ENCODE assay signal across 14 cellular contexts in the genomic region with DNA sequence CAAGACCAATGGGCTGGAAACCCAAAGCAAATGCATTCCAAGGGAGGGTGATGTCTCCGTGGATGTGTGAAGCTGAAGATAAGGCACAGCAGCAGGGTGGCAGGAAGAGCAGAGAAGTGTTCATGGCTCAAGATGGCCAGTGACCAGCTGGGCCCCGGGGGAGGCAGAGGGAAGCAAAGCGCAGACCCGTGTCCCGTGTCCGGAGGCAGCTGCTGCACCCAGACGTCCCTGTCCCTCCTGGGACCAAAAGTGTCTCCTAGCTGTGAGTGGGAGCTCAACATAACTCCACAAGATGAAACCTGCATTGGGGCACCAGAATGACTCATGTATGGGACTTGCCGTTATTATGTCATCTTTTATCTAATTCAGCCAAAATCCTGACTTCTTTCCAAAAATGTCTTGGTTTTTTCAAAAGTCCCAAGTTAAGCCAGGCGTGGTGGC.
A peak's percentile ranks its signal among the peaks of the same experiment; 100 is the strongest.
DNase-seq lines count a peak whose midpoint lies in the region; ATAC-seq, FAIRE-seq and TF ChIP-seq lines count a peak whose summit lies in the region.
"Had no signal": no experiment of that assay in that cellular context is flagged by ENCODE, and none has a peak within 500 bp of the region (broad histone marks: within the 10 kb centered on the region; RNA-seq: fewer than 3 reads in every experiment).

No MANE protein-coding gene starts in this region.

- TF ChIP-seq EP300 in K562 (IDR thresholded peaks at IDR 0.05; ENCODE audit: low read length) = no peak

- TF ChIP-seq RAD21 in K562 (CRISPR knock-in tag; conservative IDR thresholded peaks at IDR 0.05 in 1 of 2, IDR thresholded peaks at IDR 0.05 in 1 of 2) = no peak

- peak overlapping the region; percentile 9; the same call in 1 of the 2 replicates for H3K4me3 ChIP-seq in ACC112 (ENCODE audit: low read depth, low read length)
- H3K4me3 ChIP-seq in K562 = no peak overlapping the region
- no peak overlapping the region for H3K4me3 ChIP-seq in right atrium auricular region
- H3K4me3 ChIP-seq: heart right ventricle, SJSA1 had no signal

- 1% methylated on average over 9 of the region's 9 CpGs for WGBS in K562 (ENCODE audit: insufficient coverage, low coverage, missing lambda C conversion rate)

- H3K9me3 ChIP-seq in K562 (replicated peaks; ENCODE audit: control insufficient read depth, insufficient read depth, low read depth, low read length) = no peaks in the 10 kb centered on the region
- no peaks in the 10 kb centered on the region for H3K9me3 ChIP-seq in right atrium auricular region
- H3K9me3 ChIP-seq: heart right ventricle, SJSA1 had no signal

- H3K9ac ChIP-seq in K562 (ENCODE audit: insufficient read depth in 1 of 2, low read depth in 2 of 2, low read length in 2 of 2) = no peak overlapping the region

- H2AFZ ChIP-seq in ACC112 (ENCODE audit: low read length, unreplicated experiment) (no peak overlapping the region), K562 (ENCODE audit: low read depth, low read length) (no peak overlapping the region)

- no TSS peak for BruUV-seq in K562 (replicated peaks; lab: Mats Ljungman, UMichigan)

- H3K79me2 ChIP-seq in ACC112 (ENCODE audit: control insufficient read depth, insufficient read depth, low read length, unreplicated experiment) (no peaks in the 10 kb centered on the region), K562 (ENCODE audit: control insufficient read depth, insufficient read depth, low read length) (no peaks in the 10 kb centered on the region)

- POLR2A ChIA-PET in K562 (lab: Yijun Ruan, JAX) = interaction anchor here (0.7 kb wide), 2 partner anchors 8 to 490 kb away, joined by 3 read pairs; no protein-coding TSS in a partner anchor

- in situ Hi-C loops in K562 (cut with MboI) = no loop called here

- intact Hi-C loops in K562 (cut with micrococcal nuclease) = no loop called here

- DNase-seq in K562 (ENCODE audit: extremely low read depth in 1 of 4, low spot score in 3 of 4) = no peak
- DNase-seq in right atrium auricular region (ENCODE audit: low spot score) = no peak
- DNase-seq in mucosa of gallbladder (ENCODE audit: low spot score) = no peak
- no peak for DNase-seq in activated T-cell treated with anti-CD3 and anti-CD28 coated beads, Interleukin-2, amount 50 U/mL, for 1 hour
- DNase-seq in NCI-H2081 (lab: John Stamatoyannopoulos, UW) = no peak
- DNase-seq: AML-193; HCEC 1CT; heart right ventricle; NCI-H510A treated with DMSO at 0.1 percent for 48 hours; stimulated activated CD4-positive, alpha-beta T cell treated with anti-CD3 and anti-CD28 coated beads, Interleukin-12 subunit alpha, Interleukin-12 subunit beta, amount 100 ng/mL, for 4 hours had no signal

- TF ChIP-seq POLR2A in K562 (conservative IDR thresholded peaks at IDR 0.05) = no peak

- H3K9me1 ChIP-seq in K562 (ENCODE audit: control insufficient read depth, insufficient read depth, low read length) = no peaks in the 10 kb centered on the region

- H3K27me3 ChIP-seq in ACC112 (ENCODE audit: insufficient read depth, low read length) (no peaks in the 10 kb centered on the region), K562 (ENCODE audit: control insufficient read depth in 2 of 2, insufficient read depth in 2 of 2, low read length in 2 of 2) (peaks cover 25 to 46% of the 10 kb centered on the region in 2 experiments), right atrium auricular region (no peaks in the 10 kb centered on the region)
- H3K27me3 ChIP-seq: SJSA1 had no signal

- H4K20me1 ChIP-seq in K562 (replicated peaks; ENCODE audit: control insufficient read depth, insufficient read depth, low read length) = no peaks in the 10 kb centered on the region; the same call in 1 of the 2 replicates

- CTCF ChIA-PET in K562 (lab: Yijun Ruan, JAX; ENCODE audit: low intra/inter-chr PET ratio) = no interaction called here

- TF ChIP-seq CTCF in K562 (IDR thresholded peaks at IDR 0.05 in 2 of 3, conservative IDR thresholded peaks at IDR 0.05 in 1 of 3; ENCODE audit: insufficient read depth in 2 of 3, low read depth in 1 of 3, low read length in 3 of 3) (no peak), right atrium auricular region (IDR thresholded peaks at IDR 0.05) (no peak)

- H3K27ac ChIP-seq in ACC112 (ENCODE audit: low read depth, low read length) (peak overlapping the region; percentile 51; the same call in 1 of the 2 replicates), K562 (ENCODE audit: extremely low read depth, low read depth, low read length) (no peak overlapping the region), right atrium auricular region (peak overlapping the region; percentile 33 to 42)
- H3K27ac ChIP-seq: heart right ventricle, SJSA1 had no signal

- H3K4me1 ChIP-seq in ACC112 (ENCODE audit: control insufficient read depth, insufficient read depth, low read length, unreplicated experiment) = peaks cover 44% of the 10 kb centered on the region
- H3K4me1 ChIP-seq in K562 (replicated peaks in 1 of 2; ENCODE audit: control insufficient read depth in 2 of 2, insufficient read depth in 2 of 2, low read length in 2 of 2) = no peaks in the 10 kb centered on the region
- H3K4me1 ChIP-seq in right atrium auricular region = peaks cover 0 to 17% of the 10 kb centered on the region in 2 donors

- no peak for FAIRE-seq in K562 (lab: Jason Lieb, UNC)

- peak; percentile 53 for ATAC-seq in HG03432 (IDR thresholded peaks at IDR 0.05; ENCODE audit: unreplicated experiment)
- ATAC-seq in K562 = no peak; the same call in 2 of the 3 replicates
- ATAC-seq in HG03354 (IDR thresholded peaks at IDR 0.05; ENCODE audit: poor library complexity, severe bottlenecking, unreplicated experiment) = no peak

- H3K36me3 ChIP-seq in ACC112 (ENCODE audit: insufficient read depth, low read length) = no peaks in the 10 kb centered on the region
- H3K36me3 ChIP-seq in K562 (ENCODE audit: control insufficient read depth, insufficient read depth, low read length) = no peaks in the 10 kb centered on the region
- H3K36me3 ChIP-seq in right atrium auricular region = no peaks in the 10 kb centered on the region
- H3K36me3 ChIP-seq: heart right ventricle, SJSA1 had no signal

- no peak overlapping the region for H3K4me2 ChIP-seq in K562 (ENCODE audit: insufficient read depth, low read length)

TF ChIP-seq in K562, 482 proteins besides CTCF, POLR2A, EP300 and RAD21:
- TF ChIP-seq, protein P1, sequence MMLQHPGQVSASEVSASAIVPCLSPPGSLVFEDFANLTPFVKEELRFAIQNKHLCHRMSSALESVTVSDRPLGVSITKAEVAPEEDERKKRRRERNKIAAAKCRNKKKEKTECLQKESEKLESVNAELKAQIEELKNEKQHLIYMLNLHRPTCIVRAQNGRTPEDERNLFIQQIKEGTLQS (IDR thresholded peaks at IDR 0.05) = peak; percentile 37; the same call in 1 of the 2 replicates
- TF ChIP-seq, protein P1 (CRISPR knock-in tag; conservative IDR thresholded peaks at IDR 0.05) = no peak
- TF ChIP-seq PTBP1 (IDR thresholded peaks at IDR 0.05; ENCODE audit: low read depth, low read length) (no peak), JUND (IDR thresholded peaks at IDR 0.05; ENCODE audit: borderline replicate concordance, low read depth, low read length) (peak; percentile 24; the same call in 1 of the 2 replicates), JUND (tag; IDR thresholded peaks at IDR 0.05; ENCODE audit: borderline replicate concordance, low read depth, low read length) (no peak), HDAC3 (IDR thresholded peaks at IDR 0.05; ENCODE audit: borderline replicate concordance, partially characterized antibody) (no peak), TSC22D4 (tag; IDR thresholded peaks at IDR 0.05) (no peak)
TF ChIP-seq in K562: peak in this region for 2.
